ENCODE assay signal across 10 cellular contexts in genomic region chr19:51123381-51124186, GRCh38. TPM values are rescaled to one million over a fixed set of nuclear protein-coding genes. Genes with fewer than 3 reads are reported as not detected.
DNase-seq lines count a peak whose midpoint lies in the region; TF ChIP-seq lines count a peak whose summit lies in the region.
"Had no signal": no experiment of that assay in that cellular context is flagged by ENCODE, and none has a peak within 500 bp of the region (broad histone marks: within the 10 kb centered on the region; RNA-seq: fewer than 3 reads in every experiment).

No MANE protein-coding gene starts in this region.

- no peak overlapping the region for H3K4me2 ChIP-seq in Karpas-422 (ENCODE audit: low read depth, low read length, poor library complexity, severe bottlenecking)

- H3K27me3 Mint-ChIP-seq in activated CD4-positive, alpha-beta T cell treated with anti-CD3 and anti-CD28 coated beads, Interleukin-2, amount 10 ng/mL, durations not matched to agents 24 days and 14 days: peaks cover 4% of the 10 kb centered on the region

- DNase-seq in Karpas-422 (peak; percentile 60), choroid plexus epithelial cell (ENCODE audit: low read depth) (peak; percentile 26), GM10266 (ENCODE audit: extremely low spot score) (no peak), RWPE1 (ENCODE audit: low spot score) (no peak), KBM-7 (no peak)
- peak; percentile 85 for DNase-seq in activated CD4-positive, alpha-beta T cell treated with anti-CD3 and anti-CD28 coated beads, Interleukin-2, amount 10 ng/mL, durations not matched to agents 24 days and 14 days
- DNase-seq: NCI-H1417 treated with DMSO at 0.1 percent for 48 hours, SJCRH30 had no signal

- peak overlapping the region; percentile 32; the same call in 1 of the 2 replicates for H3K9ac ChIP-seq in Karpas-422 (ENCODE audit: low read length)

- H3K4me1 ChIP-seq in Karpas-422 (ENCODE audit: low read length): peaks cover 11% of the 10 kb centered on the region

- peak overlapping the region; percentile 62 for H3K4me3 Mint-ChIP-seq in activated CD4-positive, alpha-beta T cell treated with anti-CD3 and anti-CD28 coated beads, Interleukin-2, amount 10 ng/mL, durations not matched to agents 24 days and 14 days

- intact Hi-C loops in activated CD4-positive, alpha-beta T cell treated with anti-CD3 and anti-CD28 coated beads, Interleukin-2, amount 10 ng/mL, durations not matched to agents 24 days and 14 days (cut with micrococcal nuclease): no loop called here

- H3K9me3 Mint-ChIP-seq in activated CD4-positive, alpha-beta T cell treated with anti-CD3 and anti-CD28 coated beads, Interleukin-2, amount 10 ng/mL, durations not matched to agents 24 days and 14 days: no peaks in the 10 kb centered on the region

- no peak for TF ChIP-seq CTCF in choroid plexus epithelial cell (conservative IDR thresholded peaks at IDR 0.05; ENCODE audit: low read depth, low read length)
- TF ChIP-seq CTCF in GM10266 (IDR thresholded peaks at IDR 0.05; ENCODE audit: control insufficient read depth, insufficient read depth, low read depth, missing control alignments): no peak
- no peak for TF ChIP-seq CTCF in RWPE1 (conservative IDR thresholded peaks at IDR 0.05; ENCODE audit: low read depth)

- H4K20me1 ChIP-seq in Karpas-422 (ENCODE audit: insufficient read depth, low read depth, low read length): no peaks in the 10 kb centered on the region; the same call in 1 of the 2 replicates

- H3K27ac Mint-ChIP-seq in activated CD4-positive, alpha-beta T cell treated with anti-CD3 and anti-CD28 coated beads, Interleukin-2, amount 10 ng/mL, durations not matched to agents 24 days and 14 days: peak overlapping the region; percentile 50

- no peaks in the 10 kb centered on the region for H3K36me3 Mint-ChIP-seq in activated CD4-positive, alpha-beta T cell treated with anti-CD3 and anti-CD28 coated beads, Interleukin-2, amount 10 ng/mL, durations not matched to agents 24 days and 14 days (ENCODE audit: low read depth)

- CTCF ChIA-PET in RWPE1 (lab: Yijun Ruan, JAX): no interaction called here

- peaks cover 50% of the 10 kb centered on the region for H3K4me1 Mint-ChIP-seq in activated CD4-positive, alpha-beta T cell treated with anti-CD3 and anti-CD28 coated beads, Interleukin-2, amount 10 ng/mL, durations not matched to agents 24 days and 14 days

- POLR2A ChIA-PET in RWPE1 (lab: Yijun Ruan, JAX; ENCODE audit: low non-redundant PET): no interaction called here

- no peaks in the 10 kb centered on the region for H3K79me2 ChIP-seq in Karpas-422 (ENCODE audit: low read length)

- H3K9me2 ChIP-seq in Karpas-422 (replicated peaks; ENCODE audit: insufficient read depth, low read length): no peaks in the 10 kb centered on the region

- H3K27me3 ChIP-seq in Karpas-422 (ENCODE audit: low read length): no peaks in the 10 kb centered on the region

- in situ Hi-C loops in KBM-7 (cut with MboI; ENCODE audit: low pct_unique_long_range_greater_than_20kb, low sequenced_read_pairs): no loop called here

- peak overlapping the region; percentile 31 for H2AFZ ChIP-seq in Karpas-422 (ENCODE audit: low read length)

- H3K4me3 ChIP-seq in Karpas-422 (ENCODE audit: low read length) (no peak overlapping the region), choroid plexus epithelial cell (ENCODE audit: low read depth, low read length) (no peak overlapping the region), skin epidermis (no peak overlapping the region)
- H3K4me3 ChIP-seq: SJCRH30 had no signal

- H3K9me3 ChIP-seq in Karpas-422 (ENCODE audit: low read length): no peaks in the 10 kb centered on the region
- H3K9me3 ChIP-seq: SJCRH30 had no signal

- H3K27ac ChIP-seq in Karpas-422 (ENCODE audit: low read length) (no peak overlapping the region), skin epidermis (peak overlapping the region in 16 of 21 experiments; percentile 20 to 88 (median 72)), RWPE1 (no peak overlapping the region)
- H3K27ac ChIP-seq: SJCRH30 had no signal

- no peaks in the 10 kb centered on the region for H3K36me3 ChIP-seq in Karpas-422 (ENCODE audit: insufficient read depth, low read length)
- H3K36me3 ChIP-seq: SJCRH30 had no signal

RNA-seq across cellular contexts. Expression of gene SIGLEC9, which starts 1.1 kb away (rescaled TPM):
- total RNA-seq in Karpas-422 (2014; rRNA removed; shearing (Covaris generic); ENCODE audit: low replicate concordance): 0.14 TPM in 1 of 2 replicates, not detected in the other
- 0.33 and 0.52 TPM in 2 replicates for total RNA-seq in activated CD4-positive, alpha-beta T cell treated with anti-CD3 and anti-CD28 coated beads, Interleukin-2, amount 10 ng/mL, durations not matched to agents 24 days and 14 days
- total RNA-seq: renal cortical epithelial cell, SJCRH30 had no signal

RNA-seq across cellular contexts. Expression of gene CTU1, which starts 15.4 kb away (rescaled TPM):
- total RNA-seq in Karpas-422 (2014; rRNA removed; shearing (Covaris generic); ENCODE audit: low replicate concordance): 3.2 and 25.5 TPM in 2 replicates
- 12.8 and 13.4 TPM in 2 replicates for total RNA-seq in activated CD4-positive, alpha-beta T cell treated with anti-CD3 and anti-CD28 coated beads, Interleukin-2, amount 10 ng/mL, durations not matched to agents 24 days and 14 days

RNA-seq across cellular contexts. Expression of gene SIGLEC7, which starts 18.5 kb away (rescaled TPM):
- total RNA-seq in Karpas-422 (2014; rRNA removed; shearing (Covaris generic); ENCODE audit: low replicate concordance): not detected in 2 replicates
- total RNA-seq in activated CD4-positive, alpha-beta T cell treated with anti-CD3 and anti-CD28 coated beads, Interleukin-2, amount 10 ng/mL, durations not matched to agents 24 days and 14 days: not detected in 2 replicates
- total RNA-seq: renal cortical epithelial cell, SJCRH30 had no signal

RNA-seq across cellular contexts. Expression of gene KLK14, which starts 40.9 kb away (rescaled TPM):
- 0.48 TPM in 1 of 2 replicates, not detected in the other for total RNA-seq in Karpas-422 (2014; rRNA removed; shearing (Covaris generic); ENCODE audit: low replicate concordance)
- total RNA-seq in activated CD4-positive, alpha-beta T cell treated with anti-CD3 and anti-CD28 coated beads, Interleukin-2, amount 10 ng/mL, durations not matched to agents 24 days and 14 days: 0.91 and 1.1 TPM in 2 replicates
- total RNA-seq: renal cortical epithelial cell, SJCRH30 had no signal

RNA-seq across cellular contexts. Expression of gene KLK13, which starts 58.7 kb away (rescaled TPM):
- total RNA-seq in Karpas-422 (2014; rRNA removed; shearing (Covaris generic); ENCODE audit: low replicate concordance): not detected in 2 replicates
- total RNA-seq in activated CD4-positive, alpha-beta T cell treated with anti-CD3 and anti-CD28 coated beads, Interleukin-2, amount 10 ng/mL, durations not matched to agents 24 days and 14 days: not detected in 2 replicates
- total RNA-seq: renal cortical epithelial cell, SJCRH30 had no signal

Comparison
In these comparisons a context has a peak if more than half of its experiments do, and no peak if none do; other contexts are left out.
1. DNase-seq: peak in Karpas-422 (single experiment), activated CD4-positive, alpha-beta T cell treated with anti-CD3 and anti-CD28 coated beads, Interleukin-2, amount 10 ng/mL, durations not matched to agents 24 days and 14 days (single experiment) and choroid plexus epithelial cell (single experiment); none in GM10266 (single experiment), RWPE1 (single experiment) and KBM-7 (single experiment).
2. H3K27ac ChIP-seq: peak in skin epidermis (16 of 21); none in Karpas-422 (single experiment) and RWPE1 (single experiment).